8 cellular contexts compared by ENCODE assay signal in the genomic region with DNA sequence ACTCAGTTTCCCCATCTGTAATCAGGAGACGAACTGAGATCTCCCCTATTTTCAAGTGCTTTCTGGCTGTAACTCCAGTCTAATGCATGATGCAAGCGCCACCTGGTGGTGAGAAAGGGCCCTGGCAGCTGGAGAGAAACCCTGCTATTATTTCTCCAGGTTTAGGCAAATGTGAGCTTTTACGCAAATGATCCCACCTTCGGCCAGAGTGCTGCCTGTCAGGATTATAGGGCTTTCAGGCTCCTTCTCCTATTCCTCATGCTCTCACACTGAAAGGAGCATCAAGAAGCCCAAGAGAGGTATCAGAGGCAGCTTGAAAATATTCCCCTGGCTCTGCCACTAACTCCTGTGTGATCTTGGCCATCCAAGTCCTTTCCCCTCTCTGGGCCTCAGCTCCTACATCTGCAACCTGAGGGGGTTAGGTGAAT.
DNase-seq lines count a peak whose midpoint lies in the region; ATAC-seq and TF ChIP-seq lines count a peak whose summit lies in the region.

No MANE protein-coding gene starts in this region.

- TF ChIP-seq CTCF in Panc1 (IDR thresholded peaks at IDR 0.05) (peak; percentile 95), foreskin fibroblast (IDR thresholded peaks at IDR 0.05; ENCODE audit: low read depth, low read length) (peak; percentile 98)

- no peak overlapping the region for H3K4me3 ChIP-seq in Panc1 (ENCODE audit: low read depth in 2 of 2, low read length in 2 of 2)
- H3K4me3 ChIP-seq in foreskin fibroblast (ENCODE audit: low read depth in 1 of 2, low read length in 2 of 2) = no peak overlapping the region

- in situ Hi-C loops in Panc1 (cut with HindIII; ENCODE audit: low pct_unique_long_range_greater_than_20kb, low sequenced_read_pairs) = no loop called here

- peaks cover 12% of the 10 kb centered on the region for H3K4me1 ChIP-seq in Panc1 (ENCODE audit: control insufficient read depth, insufficient read depth, low read length)

- peak; percentile 33 for DNase-seq in COLO829 (ENCODE audit: low spot score)
- peak; percentile 47 for DNase-seq in HT1080 (ENCODE audit: low read depth)
- peak; percentile 42 for DNase-seq in Panc1 (ENCODE audit: low read depth, low spot score)
- DNase-seq in activated T-helper 1 cell treated with anti-CD3 and anti-CD28 coated beads, Interleukin-2, amount 50 U/mL, for 16 hours (ENCODE audit: low read depth in 1 of 2, low spot score in 1 of 2) = peak; percentile 27 to 44
- DNase-seq in foreskin fibroblast = peak; percentile 35 to 82
- peak; percentile 28 for DNase-seq in occipital lobe (lab: John Stamatoyannopoulos, UW)
- DNase-seq in superior temporal gyrus (ENCODE audit: extremely low spot score) = peak; percentile 94

- peak overlapping the region; percentile 62 for H3K27ac ChIP-seq in Panc1 (ENCODE audit: low read length)

- H3K36me3 ChIP-seq in Panc1 (ENCODE audit: control insufficient read depth, insufficient read depth, low read length) = no peaks in the 10 kb centered on the region

- no peaks in the 10 kb centered on the region for H3K9me3 ChIP-seq in Panc1 (ENCODE audit: control insufficient read depth, insufficient read depth, low read depth, low read length)

- POLR2A ChIA-PET in Panc1 (lab: Charles Lee) = no interaction called here

- no peaks in the 10 kb centered on the region for H3K27me3 ChIP-seq in Panc1 (ENCODE audit: control insufficient read depth, insufficient read depth, low read length)

- BruUV-seq in Panc1 (replicated peaks; lab: Mats Ljungman, UMichigan) = no TSS peak

- intact Hi-C loops in Panc1 (cut with micrococcal nuclease; ENCODE audit: unreplicated experiment) = loop anchor here (1.0 to 5.0 kb wide), 3 partner anchors 156 to 272 kb away; no protein-coding TSS in a partner anchor

- ATAC-seq in Panc1 = peak; percentile 78; the same call in 1 of the 2 replicates
- ATAC-seq in HG03469 (IDR thresholded peaks at IDR 0.05; ENCODE audit: unreplicated experiment) = no peak

- CTCF ChIA-PET in Panc1 (lab: Charles Lee) = interaction anchor here (0.5 to 2.3 kb wide), 14 partner anchors 28 to 610 kb away, joined by 3 to 28 read pairs (median 4); no protein-coding TSS in a partner anchor

Comparison
In these comparisons a context has a peak if more than half of its experiments do, and no peak if none do; other contexts are left out.
1. DNase-seq: peak in every context shown above with its lines; median percentile 94 in superior temporal gyrus; 58 in foreskin fibroblast; 47 in HT1080; 42 in Panc1; 36 in activated T-helper 1 cell treated with anti-CD3 and anti-CD28 coated beads, Interleukin-2, amount 50 U/mL, for 16 hours; 33 in COLO829; 28 in occipital lobe.